ENCODE assay signal across 19 cellular contexts in genomic region chr21:27464643-27465042, GRCh38.
DNase-seq lines count a peak whose midpoint lies in the region; ATAC-seq and TF ChIP-seq lines count a peak whose summit lies in the region.
"Had no signal": no experiment of that assay in that cellular context is flagged by ENCODE, and none has a peak within 500 bp of the region (broad histone marks: within the 10 kb centered on the region; RNA-seq: fewer than 3 reads in every experiment).

No MANE protein-coding gene starts in this region.

- no peaks in the 10 kb centered on the region for H3K79me2 ChIP-seq in SK-N-SH (ENCODE audit: insufficient read depth)

- CTCF ChIA-PET in SK-N-SH (lab: Yijun Ruan, JAX), result no interaction called here

- no peaks in the 10 kb centered on the region for H3K9me3 ChIP-seq in SK-N-SH
- H3K9me3 ChIP-seq: BLaER1 treated with 17β-estradiol and CSF1 and Interleukin-3, amounts not matched to agents 10 nM and 100 nM; Peyer's patch had no signal

- no peak overlapping the region for H3K4me3 ChIP-seq in SK-N-SH (ENCODE audit: low read depth in 2 of 2, low read length in 1 of 2)
- no peak overlapping the region for H3K4me3 ChIP-seq in fibroblast of villous mesenchyme (ENCODE audit: low read depth, low read length)
- H3K4me3 ChIP-seq: BLaER1 treated with 17β-estradiol and CSF1 and Interleukin-3, amounts not matched to agents 10 nM and 100 nM; Peyer's patch had no signal

- 74% methylated on average over 1 of the region's 1 CpG for WGBS in SK-N-SH (ENCODE audit: low lambda C conversion rate)

- no peak overlapping the region for H3K27ac ChIP-seq in SK-N-SH (ENCODE audit: low read depth in 2 of 2, low read length in 1 of 2)
- H3K27ac ChIP-seq: 22Rv1; BLaER1 treated with 17β-estradiol and CSF1 and Interleukin-3, amounts not matched to agents 10 nM and 100 nM; KMS-11; Peyer's patch had no signal

- H3F3A ChIP-seq in SK-N-SH (replicated peaks; ENCODE audit: insufficient read depth), result no peaks in the 10 kb centered on the region

- H3K4me1 Mint-ChIP-seq in nephron progenitor cell, result no peaks in the 10 kb centered on the region

- no peak for TF ChIP-seq RAD21 in SK-N-SH (IDR thresholded peaks at IDR 0.05; ENCODE audit: low read length)

- H2AFZ ChIP-seq in SK-N-SH (ENCODE audit: low read depth), result no peak overlapping the region

- H3K36me3 Mint-ChIP-seq in nephron progenitor cell (ENCODE audit: low read depth), result no peaks in the 10 kb centered on the region

- H3K27me3 Mint-ChIP-seq in nephron progenitor cell (ENCODE audit: low read depth, poor library complexity), result no peaks in the 10 kb centered on the region

- no peak for TF ChIP-seq EP300 in SK-N-SH (IDR thresholded peaks at IDR 0.05; ENCODE audit: borderline replicate concordance in 1 of 2, low read depth in 1 of 2, low read length in 1 of 2)

- H3K4me1 ChIP-seq in SK-N-SH (ENCODE audit: control insufficient read depth in 1 of 2, insufficient read depth in 2 of 2, low read depth in 1 of 2, low read length in 1 of 2), result no peaks in the 10 kb centered on the region; a peak in 1 of 4 replicates
- H3K4me1 ChIP-seq: BLaER1 treated with 17β-estradiol and CSF1 and Interleukin-3, amounts not matched to agents 10 nM and 100 nM; Peyer's patch had no signal

- no peaks in the 10 kb centered on the region for H3K9me3 Mint-ChIP-seq in nephron progenitor cell

- DNase-seq in SK-N-SH, result no peak
- peak; percentile 91 for DNase-seq in SW480 (ENCODE audit: low spot score)
- DNase-seq in fibroblast of villous mesenchyme (ENCODE audit: low read depth), result peak; percentile 38
- DNase-seq in SHP77 treated with DMSO at 0.1 percent for 48 hours (lab: John Stamatoyannopoulos, UW), result no peak
- DNase-seq in HCEC 1CT, result no peak
- DNase-seq in nephron progenitor cell, result no peak
- DNase-seq: GDM1, MM.1S, NCI-H1105, NCI-H1694 treated with DMSO at 0.1 percent for 48 hours, NCI-H446 treated with DMSO at 0.1 percent for 48 hours, NCI-H748 treated with DMSO at 0.1 percent for 48 hours, Peyer's patch, Right ventricle myocardium superior had no signal

- ATAC-seq in SK-N-SH treated with all-trans-retinoic acid at 6 μM for 48 hours (no peak), HG03439 (IDR thresholded peaks at IDR 0.05; ENCODE audit: unreplicated experiment) (no peak)

- H4K20me1 ChIP-seq in SK-N-SH (ENCODE audit: insufficient read depth), result no peaks in the 10 kb centered on the region
- H4K20me1 ChIP-seq: BLaER1 treated with 17β-estradiol and CSF1 and Interleukin-3, amounts not matched to agents 10 nM and 100 nM had no signal

- TF ChIP-seq CTCF in SK-N-SH (IDR thresholded peaks at IDR 0.05) (no peak), fibroblast of villous mesenchyme (IDR thresholded peaks at IDR 0.05; ENCODE audit: insufficient read depth, low read depth, low read length) (no peak), nephron progenitor cell (IDR thresholded peaks at IDR 0.05) (no peak)

- H3K27ac Mint-ChIP-seq in nephron progenitor cell, result no peak overlapping the region

- H3K9ac ChIP-seq in SK-N-SH, result no peak overlapping the region
- H3K9ac ChIP-seq: BLaER1 treated with 17β-estradiol and CSF1 and Interleukin-3, amounts not matched to agents 10 nM and 100 nM; KMS-11 had no signal

- H3K27me3 ChIP-seq in SK-N-SH (ENCODE audit: insufficient read depth), result no peaks in the 10 kb centered on the region
- H3K27me3 ChIP-seq: BLaER1 treated with 17β-estradiol and CSF1 and Interleukin-3, amounts not matched to agents 10 nM and 100 nM; Peyer's patch had no signal

- H3K4me2 ChIP-seq in SK-N-SH, result no peak overlapping the region
- H3K4me2 ChIP-seq: BLaER1 treated with 17β-estradiol and CSF1 and Interleukin-3, amounts not matched to agents 10 nM and 100 nM; KMS-11 had no signal

- no peaks in the 10 kb centered on the region for H3K9me2 ChIP-seq in SK-N-SH

- no peaks in the 10 kb centered on the region for H3K36me3 ChIP-seq in SK-N-SH (replicated peaks in 1 of 2; ENCODE audit: control insufficient read depth in 1 of 2, insufficient read depth in 2 of 2, low read length in 1 of 2)
- H3K36me3 ChIP-seq: BLaER1 treated with 17β-estradiol and CSF1 and Interleukin-3, amounts not matched to agents 10 nM and 100 nM; Peyer's patch had no signal

- no peak overlapping the region for H3K4me3 Mint-ChIP-seq in nephron progenitor cell

- POLR2A ChIA-PET in SK-N-SH (lab: Yijun Ruan, JAX), result no interaction called here

TF ChIP-seq in SK-N-SH treated with all-trans-retinoic acid at 6 μM for 48 hours, 23 proteins besides CTCF, POLR2A, EP300 and RAD21:
- TF ChIP-seq RARB (CRISPR knock-in tag; IDR thresholded peaks at IDR 0.05) (no peak), ZFP3 (CRISPR knock-in tag; IDR thresholded peaks at IDR 0.05) (no peak), ESRRG (CRISPR knock-in tag; IDR thresholded peaks at IDR 0.05) (no peak), ISL1 (CRISPR knock-in tag; IDR thresholded peaks at IDR 0.05) (peak; percentile 69), TOX (CRISPR knock-in tag; IDR thresholded peaks at IDR 0.05; ENCODE audit: borderline replicate concordance) (no peak), ZC3H10 (CRISPR knock-in tag; IDR thresholded peaks at IDR 0.05) (peak; percentile 63), GLIS3 (CRISPR knock-in tag; IDR thresholded peaks at IDR 0.05) (no peak), POU6F1 (CRISPR knock-in tag; IDR thresholded peaks at IDR 0.05; ENCODE audit: borderline replicate concordance, low read depth) (peak; percentile 67; the same call in 1 of the 2 replicates), CSRNP3 (CRISPR knock-in tag; IDR thresholded peaks at IDR 0.05) (no peak)

TF ChIP-seq in SK-N-SH, 30 proteins besides CTCF, POLR2A, EP300 and RAD21:
- no peak for TF ChIP-seq GABPA (IDR thresholded peaks at IDR 0.05; ENCODE audit: low read depth)
- TF ChIP-seq FOXM1 (IDR thresholded peaks at IDR 0.05; ENCODE audit: low read depth), result no peak
- no peak for TF ChIP-seq TEAD4 (IDR thresholded peaks at IDR 0.05; ENCODE audit: borderline replicate concordance, insufficient read depth)
- no peak for TF ChIP-seq TCF12 (IDR thresholded peaks at IDR 0.05)
- TF ChIP-seq ZBTB33 (IDR thresholded peaks at IDR 0.05; ENCODE audit: borderline replicate concordance, low read depth), result no peak
- TF ChIP-seq ELF1 (IDR thresholded peaks at IDR 0.05), result no peak
- TF ChIP-seq MAX (IDR thresholded peaks at IDR 0.05; ENCODE audit: low read depth), result no peak
- no peak for TF ChIP-seq RCOR1 (IDR thresholded peaks at IDR 0.05; ENCODE audit: low read length)
- no peak for TF ChIP-seq PBX3 (IDR thresholded peaks at IDR 0.05)
- no peak for TF ChIP-seq TAF1 (IDR thresholded peaks at IDR 0.05; ENCODE audit: borderline replicate concordance, low read depth, low read length)
- TF ChIP-seq RFX5 (IDR thresholded peaks at IDR 0.05; ENCODE audit: low read length), result no peak

Comparison
In these comparisons a context has a peak if more than half of its experiments do, and no peak if none do; other contexts are left out.
1. DNase-seq: peak in SW480 (single experiment) and fibroblast of villous mesenchyme (single experiment); none in SK-N-SH (single experiment), SHP77 treated with DMSO at 0.1 percent for 48 hours (single experiment), HCEC 1CT (single experiment) and nephron progenitor cell (single experiment).